1 cellular context compared by ENCODE assay signal in genomic region chr7:6612819-6613218, GRCh38.
TF ChIP-seq lines count a peak whose summit lies in the region.

No MANE protein-coding gene starts in this region.

TF ChIP-seq in K562, 482 proteins besides CTCF, POLR2A, EP300 and RAD21:
- TF ChIP-seq CREB1 (IDR thresholded peaks at IDR 0.05) = peak; percentile 48; the same call in 1 of the 2 replicates
- TF ChIP-seq CREB1 (CRISPR knock-in tag; IDR thresholded peaks at IDR 0.05) = peak; percentile 73
- peak; percentile 32; the same call in 1 of the 2 replicates for TF ChIP-seq ATF7 (IDR thresholded peaks at IDR 0.05)
- TF ChIP-seq CC2D1A (IDR thresholded peaks at IDR 0.05) = no peak
- 0 out of 2 replicates have a peak, but pooled peaks have one; percentile 46 for TF ChIP-seq ATF1 (CRISPR knock-in tag; IDR thresholded peaks at IDR 0.05)
- TF ChIP-seq ATF1 (tag; IDR thresholded peaks at IDR 0.05) = peak; percentile 91
- no peak for TF ChIP-seq ERF (CRISPR knock-in tag; IDR thresholded peaks at IDR 0.05)
- TF ChIP-seq ATF3 (IDR thresholded peaks at IDR 0.05) = peak; percentile 61
- TF ChIP-seq ATF3 (CRISPR knock-in tag; conservative IDR thresholded peaks at IDR 0.05) = no peak
- TF ChIP-seq CREM (IDR thresholded peaks at IDR 0.05; ENCODE audit: low read depth) = peak; percentile 85
TF ChIP-seq in K562: peak in this region for 5.
